ENCODE assay signal across 23 cellular contexts in the genomic region with DNA sequence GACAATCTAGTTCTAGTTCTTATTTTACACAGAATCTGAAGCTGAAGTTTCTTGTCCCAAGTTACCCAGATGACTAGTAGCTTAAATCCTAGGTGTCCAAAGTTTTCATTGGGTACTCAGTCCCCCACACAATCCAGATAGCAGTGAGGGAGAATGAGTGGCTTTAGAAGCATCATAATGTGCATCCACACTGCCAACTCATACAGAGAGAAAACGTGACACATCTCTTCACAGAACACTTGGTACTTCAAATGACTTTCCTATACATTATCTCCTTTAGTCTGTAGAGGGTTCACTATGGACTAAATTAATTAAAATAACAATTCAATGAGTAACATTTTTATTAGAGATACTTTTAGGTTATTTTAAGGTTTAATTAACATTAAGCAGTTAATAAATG. TPM values are rescaled to one million over a fixed set of nuclear protein-coding genes. Genes with fewer than 3 reads are reported as not detected.
DNase-seq lines count a peak whose midpoint lies in the region; ATAC-seq and TF ChIP-seq lines count a peak whose summit lies in the region.
"Had no signal": no experiment of that assay in that cellular context is flagged by ENCODE, and none has a peak within 500 bp of the region (broad histone marks: within the 10 kb centered on the region; RNA-seq: fewer than 3 reads in every experiment).

No MANE protein-coding gene starts in this region.

- no peaks in the 10 kb centered on the region for H3K4me1 Mint-ChIP-seq in activated T-cell treated with anti-CD3 and anti-CD28 coated beads, Interleukin-2, amount 50 U/mL, for 72 hours (ENCODE audit: low read depth)
- no peaks in the 10 kb centered on the region for H3K4me1 Mint-ChIP-seq in activated naive CD8-positive, alpha-beta T cell treated with anti-CD3 and anti-CD28 coated beads, Interleukin-2, amount 50 U/mL, for 24 hours
- no peaks in the 10 kb centered on the region for H3K4me1 Mint-ChIP-seq in activated naive CD8-positive, alpha-beta T cell treated with anti-CD3 and anti-CD28 coated beads for 36 hours
- H3K4me1 Mint-ChIP-seq in activated T-helper 17 cell treated with anti-CD3 and anti-CD28 coated beads, Interleukin-2, amount 50 U/mL, for 72 hours: no peaks in the 10 kb centered on the region
- no peaks in the 10 kb centered on the region for H3K4me1 Mint-ChIP-seq in stimulated activated effector memory CD8-positive, alpha-beta T cell treated with anti-CD3 and anti-CD28 coated beads, Interleukin-12 subunit alpha, Interleukin-12 subunit beta, amount 100 ng/mL, for 72 hours
- H3K4me1 Mint-ChIP-seq in Calu3 (ENCODE audit: low read depth, unreplicated experiment): no peaks in the 10 kb centered on the region
- H3K4me1 Mint-ChIP-seq: B cell had no signal

- peaks cover 6% of the 10 kb centered on the region for H3K27me3 Mint-ChIP-seq in activated T-cell treated with anti-CD3 and anti-CD28 coated beads, Interleukin-2, amount 50 U/mL, for 72 hours (ENCODE audit: low read depth)
- H3K27me3 Mint-ChIP-seq in activated naive CD8-positive, alpha-beta T cell treated with anti-CD3 and anti-CD28 coated beads, Interleukin-2, amount 50 U/mL, for 24 hours: no peaks in the 10 kb centered on the region
- H3K27me3 Mint-ChIP-seq in activated naive CD8-positive, alpha-beta T cell treated with anti-CD3 and anti-CD28 coated beads for 36 hours: no peaks in the 10 kb centered on the region
- peaks cover 8% of the 10 kb centered on the region for H3K27me3 Mint-ChIP-seq in activated T-helper 17 cell treated with anti-CD3 and anti-CD28 coated beads, Interleukin-2, amount 50 U/mL, for 72 hours
- H3K27me3 Mint-ChIP-seq in Calu3 (ENCODE audit: unreplicated experiment): no peaks in the 10 kb centered on the region

- peaks cover 0 to 3% of the 10 kb centered on the region in 2 donors for H3K36me3 Mint-ChIP-seq in activated T-cell treated with anti-CD3 and anti-CD28 coated beads, Interleukin-2, amount 50 U/mL, for 72 hours (ENCODE audit: insufficient read depth in 2 of 2)
- H3K36me3 Mint-ChIP-seq in activated naive CD8-positive, alpha-beta T cell treated with anti-CD3 and anti-CD28 coated beads, Interleukin-2, amount 50 U/mL, for 24 hours (ENCODE audit: low read depth): peaks cover under 1% of the 10 kb centered on the region
- H3K36me3 Mint-ChIP-seq in activated naive CD8-positive, alpha-beta T cell treated with anti-CD3 and anti-CD28 coated beads for 36 hours: peaks cover 8% of the 10 kb centered on the region
- no peaks in the 10 kb centered on the region for H3K36me3 Mint-ChIP-seq in activated T-helper 17 cell treated with anti-CD3 and anti-CD28 coated beads, Interleukin-2, amount 50 U/mL, for 72 hours (ENCODE audit: low read depth)
- no peaks in the 10 kb centered on the region for H3K36me3 Mint-ChIP-seq in stimulated activated effector memory CD8-positive, alpha-beta T cell treated with anti-CD3 and anti-CD28 coated beads, Interleukin-12 subunit alpha, Interleukin-12 subunit beta, amount 100 ng/mL, for 72 hours
- H3K36me3 Mint-ChIP-seq in Calu3 (ENCODE audit: insufficient read depth, unreplicated experiment): no peaks in the 10 kb centered on the region

- TF ChIP-seq CTCF in Calu3 (IDR thresholded peaks at IDR 0.05; ENCODE audit: unreplicated experiment): no peak

- H3K9me3 Mint-ChIP-seq in activated T-cell treated with anti-CD3 and anti-CD28 coated beads, Interleukin-2, amount 50 U/mL, for 72 hours: peaks cover 0 to under 1% of the 10 kb centered on the region in 2 donors
- H3K9me3 Mint-ChIP-seq in activated naive CD8-positive, alpha-beta T cell treated with anti-CD3 and anti-CD28 coated beads, Interleukin-2, amount 50 U/mL, for 24 hours: peaks cover 10% of the 10 kb centered on the region
- peaks cover 5% of the 10 kb centered on the region for H3K9me3 Mint-ChIP-seq in activated naive CD8-positive, alpha-beta T cell treated with anti-CD3 and anti-CD28 coated beads for 36 hours
- no peaks in the 10 kb centered on the region for H3K9me3 Mint-ChIP-seq in activated T-helper 17 cell treated with anti-CD3 and anti-CD28 coated beads, Interleukin-2, amount 50 U/mL, for 72 hours
- no peaks in the 10 kb centered on the region for H3K9me3 Mint-ChIP-seq in stimulated activated effector memory CD8-positive, alpha-beta T cell treated with anti-CD3 and anti-CD28 coated beads, Interleukin-12 subunit alpha, Interleukin-12 subunit beta, amount 100 ng/mL, for 72 hours
- no peaks in the 10 kb centered on the region for H3K9me3 Mint-ChIP-seq in Calu3 (ENCODE audit: low read depth, unreplicated experiment)

- peak; percentile 45 to 75 for ATAC-seq in activated T-cell treated with anti-CD3 and anti-CD28 coated beads, Interleukin-2, amount 50 U/mL, for 72 hours (replicated peaks in 1 of 2)
- ATAC-seq in activated naive CD8-positive, alpha-beta T cell treated with anti-CD3 and anti-CD28 coated beads, Interleukin-2, amount 50 U/mL, for 24 hours: peak; percentile 40
- peak; percentile 69 for ATAC-seq in activated T-helper 17 cell treated with anti-CD3 and anti-CD28 coated beads, Interleukin-2, amount 50 U/mL, for 72 hours (replicated peaks)
- peak; percentile 85 for ATAC-seq in stimulated activated effector memory CD8-positive, alpha-beta T cell treated with anti-CD3 and anti-CD28 coated beads, Interleukin-12 subunit alpha, Interleukin-12 subunit beta, amount 100 ng/mL, for 72 hours
- ATAC-seq: A549; CD8-positive, alpha-beta T cell; GM12878 had no signal

- BruUV-seq in Calu3 (replicated peaks; lab: Mats Ljungman, UMichigan): no TSS peak

- no peak overlapping the region for H3K27ac Mint-ChIP-seq in activated T-cell treated with anti-CD3 and anti-CD28 coated beads, Interleukin-2, amount 50 U/mL, for 72 hours
- no peak overlapping the region for H3K27ac Mint-ChIP-seq in activated naive CD8-positive, alpha-beta T cell treated with anti-CD3 and anti-CD28 coated beads, Interleukin-2, amount 50 U/mL, for 24 hours
- no peak overlapping the region for H3K27ac Mint-ChIP-seq in activated naive CD8-positive, alpha-beta T cell treated with anti-CD3 and anti-CD28 coated beads for 36 hours
- H3K27ac Mint-ChIP-seq in activated T-helper 17 cell treated with anti-CD3 and anti-CD28 coated beads, Interleukin-2, amount 50 U/mL, for 72 hours: no peak overlapping the region
- no peak overlapping the region for H3K27ac Mint-ChIP-seq in stimulated activated effector memory CD8-positive, alpha-beta T cell treated with anti-CD3 and anti-CD28 coated beads, Interleukin-12 subunit alpha, Interleukin-12 subunit beta, amount 100 ng/mL, for 72 hours
- H3K27ac Mint-ChIP-seq in Calu3 (ENCODE audit: unreplicated experiment): no peak overlapping the region
- H3K27ac Mint-ChIP-seq: B cell; CD4-positive, alpha-beta T cell; CD8-positive, alpha-beta T cell had no signal

- no peak for DNase-seq in activated T-cell treated with anti-CD3 and anti-CD28 coated beads, Interleukin-2, amount 50 U/mL, for 72 hours
- DNase-seq in activated T-cell treated with anti-CD3 and anti-CD28 coated beads for 4 hours (no peak), Calu3 (no peak), NCI-H69 (lab: John Stamatoyannopoulos, UW) (no peak)
- no peak for DNase-seq in activated naive CD8-positive, alpha-beta T cell treated with anti-CD3 and anti-CD28 coated beads, Interleukin-2, amount 50 U/mL, for 24 hours
- DNase-seq in activated naive CD8-positive, alpha-beta T cell treated with anti-CD3 and anti-CD28 coated beads for 36 hours: no peak
- DNase-seq in stimulated activated effector memory CD8-positive, alpha-beta T cell treated with anti-CD3 and anti-CD28 coated beads, Interleukin-12 subunit alpha, Interleukin-12 subunit beta, amount 100 ng/mL, for 72 hours (ENCODE audit: low spot score in 2 of 2): no peak
- DNase-seq: 8988T; AML-193; Caco-2; CD4-positive, alpha-beta T cell; CD8-positive, alpha-beta T cell; DMS 273 treated with DMSO at 0.1 percent for 48 hours; DMS153; DMS53; DMS79; DND-41; EL; GDM1 had no signal

- intact Hi-C loops in Calu3 (cut with micrococcal nuclease; ENCODE audit: unreplicated experiment): no loop called here

- no peak overlapping the region for H3K4me3 Mint-ChIP-seq in activated T-cell treated with anti-CD3 and anti-CD28 coated beads, Interleukin-2, amount 50 U/mL, for 72 hours
- H3K4me3 Mint-ChIP-seq in activated naive CD8-positive, alpha-beta T cell treated with anti-CD3 and anti-CD28 coated beads, Interleukin-2, amount 50 U/mL, for 24 hours: no peak overlapping the region
- H3K4me3 Mint-ChIP-seq in activated naive CD8-positive, alpha-beta T cell treated with anti-CD3 and anti-CD28 coated beads for 36 hours: no peak overlapping the region
- no peak overlapping the region for H3K4me3 Mint-ChIP-seq in activated T-helper 17 cell treated with anti-CD3 and anti-CD28 coated beads, Interleukin-2, amount 50 U/mL, for 72 hours
- H3K4me3 Mint-ChIP-seq in stimulated activated effector memory CD8-positive, alpha-beta T cell treated with anti-CD3 and anti-CD28 coated beads, Interleukin-12 subunit alpha, Interleukin-12 subunit beta, amount 100 ng/mL, for 72 hours: no peak overlapping the region
- no peak overlapping the region for H3K4me3 Mint-ChIP-seq in Calu3 (ENCODE audit: low read depth, unreplicated experiment)
- H3K4me3 Mint-ChIP-seq: B cell; CD4-positive, alpha-beta T cell; CD8-positive, alpha-beta T cell had no signal

- CTCF ChIA-PET in Calu3 (lab: Charles Lee): no interaction called here

RNA-seq across cellular contexts. Expression of gene STRADB, which starts 45.2 kb away (rescaled TPM):
- total RNA-seq in activated T-cell treated with anti-CD3 and anti-CD28 coated beads, Interleukin-2, amount 50 U/mL, for 72 hours: 10 to 100 TPM; 26.7 to 30.4 TPM
- total RNA-seq in activated naive CD8-positive, alpha-beta T cell treated with anti-CD3 and anti-CD28 coated beads for 36 hours: 10 to 100 TPM; 22.4 to 23.2 TPM
- 10 to 100 TPM; 13.6 to 14.5 TPM for total RNA-seq in activated T-helper 17 cell treated with anti-CD3 and anti-CD28 coated beads, Interleukin-2, amount 50 U/mL, for 72 hours
- total RNA-seq in Calu3 (2022): 19.0 and 19.8 TPM in 2 replicates

RNA-seq across cellular contexts. Expression of gene TRAK2, which starts 45.5 kb away (rescaled TPM):
- 10 to 100 TPM; 20.8 to 22.1 TPM for total RNA-seq in activated T-cell treated with anti-CD3 and anti-CD28 coated beads, Interleukin-2, amount 50 U/mL, for 72 hours
- total RNA-seq in activated naive CD8-positive, alpha-beta T cell treated with anti-CD3 and anti-CD28 coated beads for 36 hours: 10 to 100 TPM; 21.2 to 24.6 TPM
- 10 to 100 TPM; 23.2 to 27.0 TPM for total RNA-seq in activated T-helper 17 cell treated with anti-CD3 and anti-CD28 coated beads, Interleukin-2, amount 50 U/mL, for 72 hours
- 24.4 TPM in 2 replicates for total RNA-seq in Calu3 (2022)
